27 cellular contexts compared by ENCODE assay signal in the genomic region with DNA sequence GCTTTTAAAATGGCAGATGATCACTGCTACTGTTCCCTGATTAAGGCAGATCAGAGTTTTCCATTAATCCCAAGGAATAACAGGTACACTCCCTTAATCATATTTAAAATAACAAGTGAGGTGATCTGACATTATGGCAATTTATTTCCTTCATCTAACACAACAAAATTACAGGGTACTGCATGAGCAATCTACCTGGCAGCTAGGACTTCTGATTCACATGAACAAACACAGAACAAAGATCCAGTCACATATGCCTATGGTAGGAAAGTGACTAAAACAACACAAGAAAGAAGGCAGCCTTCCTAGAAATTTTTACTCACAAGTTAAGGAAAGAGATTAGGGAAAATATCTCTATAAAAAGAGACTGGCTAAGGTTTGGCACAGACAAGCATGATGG. TPM values are rescaled to one million over a fixed set of nuclear protein-coding genes. Genes with fewer than 3 reads are reported as not detected.
DNase-seq lines count a peak whose midpoint lies in the region; ATAC-seq and TF ChIP-seq lines count a peak whose summit lies in the region.
"Had no signal": no experiment of that assay in that cellular context is flagged by ENCODE, and none has a peak within 500 bp of the region (broad histone marks: within the 10 kb centered on the region; RNA-seq: fewer than 3 reads in every experiment).

No MANE protein-coding gene starts in this region.

- peak overlapping the region; percentile 49 for H3K27ac ChIP-seq in PC-3 (ENCODE audit: low read length)
- H3K27ac ChIP-seq: BLaER1 treated with 17β-estradiol and CSF1 and Interleukin-3, amounts not matched to agents 10 nM and 100 nM; HL-60; lower lobe of right lung; upper lobe of left lung had no signal

- BruUV-seq in PC-3 (replicated peaks; lab: Mats Ljungman, UMichigan), result no TSS peak

- ATAC-seq in PC-3 (peak; percentile 100), GM18867 (IDR thresholded peaks at IDR 0.05; ENCODE audit: unreplicated experiment) (no peak), GM19452 (IDR thresholded peaks at IDR 0.05; ENCODE audit: unreplicated experiment) (no peak), HG03378 (IDR thresholded peaks at IDR 0.05; ENCODE audit: unreplicated experiment) (no peak)
- ATAC-seq: HepG2; lower lobe of right lung; natural killer cell treated with Interleukin-12 subunit alpha and Interleukin-12 subunit beta and Interleukin-15 and Interleukin-18, amount 100 ng/mL, for 72 hours; right cardiac atrium; stimulated activated effector memory CD8-positive, alpha-beta T cell treated with anti-CD3 and anti-CD28 coated beads, Interleukin-12 subunit alpha, Interleukin-12 subunit beta, amount 100 ng/mL, for 72 hours had no signal

- no peaks in the 10 kb centered on the region for H3F3A ChIP-seq in PC-3 (ENCODE audit: low read length, unreplicated experiment)

- H3K4me3 ChIP-seq in PC-3 (ENCODE audit: low read length) (no peak overlapping the region), epithelial cell of proximal tubule (ENCODE audit: low read depth, low read length) (no peak overlapping the region)
- H3K4me3 ChIP-seq: BLaER1 treated with 17β-estradiol and CSF1 and Interleukin-3, amounts not matched to agents 10 nM and 100 nM; lower lobe of right lung; upper lobe of left lung had no signal

- no peak overlapping the region for H2AFZ ChIP-seq in PC-3 (ENCODE audit: low read length)

- POLR2A ChIA-PET in PC-3 (lab: Charles Lee; ENCODE audit: unreplicated experiment), result no interaction called here

- intact Hi-C loops in PC-3 (cut with micrococcal nuclease), result no loop called here

- H3K36me3 ChIP-seq in PC-3 (ENCODE audit: low read depth, low read length), result no peaks in the 10 kb centered on the region
- H3K36me3 ChIP-seq: BLaER1 treated with 17β-estradiol and CSF1 and Interleukin-3, amounts not matched to agents 10 nM and 100 nM; lower lobe of right lung; upper lobe of left lung had no signal

- H3K79me2 ChIP-seq in PC-3 (ENCODE audit: low read length), result peaks cover 52% of the 10 kb centered on the region

- H3K27me3 ChIP-seq in PC-3 (ENCODE audit: low read length), result no peaks in the 10 kb centered on the region
- H3K27me3 ChIP-seq: BLaER1 treated with 17β-estradiol and CSF1 and Interleukin-3, amounts not matched to agents 10 nM and 100 nM; upper lobe of left lung had no signal

- H3K9ac ChIP-seq in PC-3 (ENCODE audit: low read length), result no peak overlapping the region
- H3K9ac ChIP-seq: BLaER1 treated with 17β-estradiol and CSF1 and Interleukin-3, amounts not matched to agents 10 nM and 100 nM had no signal

- TF ChIP-seq CTCF in PC-3 (conservative IDR thresholded peaks at IDR 0.05; ENCODE audit: low read depth, low read length) (no peak), epithelial cell of proximal tubule (conservative IDR thresholded peaks at IDR 0.05; ENCODE audit: low read depth, low read length) (no peak)

- H3K4me1 ChIP-seq in PC-3 (ENCODE audit: insufficient read depth, low read length), result peaks cover 20% of the 10 kb centered on the region
- H3K4me1 ChIP-seq: BLaER1 treated with 17β-estradiol and CSF1 and Interleukin-3, amounts not matched to agents 10 nM and 100 nM; lower lobe of right lung; upper lobe of left lung had no signal

- H3K4me2 ChIP-seq in PC-3 (ENCODE audit: low read length), result peak overlapping the region; percentile 12; the same call in 1 of the 2 replicates
- H3K4me2 ChIP-seq: BLaER1 treated with 17β-estradiol and CSF1 and Interleukin-3, amounts not matched to agents 10 nM and 100 nM had no signal

- peaks cover 7% of the 10 kb centered on the region; the same call in 1 of the 2 replicates for H4K20me1 ChIP-seq in PC-3 (ENCODE audit: low read length)
- H4K20me1 ChIP-seq: BLaER1 treated with 17β-estradiol and CSF1 and Interleukin-3, amounts not matched to agents 10 nM and 100 nM had no signal

- CTCF ChIA-PET in PC-3 (lab: Charles Lee), result no interaction called here

- DNase-seq in HT1080 (ENCODE audit: low read depth) (peak; percentile 21), PC-3 (peak; percentile 75), epithelial cell of proximal tubule (ENCODE audit: low read depth) (peak; percentile 56), renal cortical epithelial cell (ENCODE audit: low read depth) (peak; percentile 94)
- DNase-seq: activated gamma-delta T cell; activated naive CD8-positive, alpha-beta T cell treated with anti-CD3 and anti-CD28 coated beads, Interleukin-2, amount 10 ng/mL, durations not matched to agents 7 days and 5 days; dermis blood vessel endothelial cell; DMS79 treated with DMSO at 0.1 percent for 48 hours; GF-D8; glutamatergic neuron; islet precursor cell; lower lobe of right lung; NCI-H187; NCI-H2171 treated with DMSO at 0.1 percent for 48 hours; NCI-H526; right cardiac atrium; stimulated activated CD4-positive, alpha-beta T cell treated with anti-CD3 and anti-CD28 coated beads, Interleukin-4, amount 100 ng/mL, for 1 hour; T-helper 2 cell; upper lobe of left lung had no signal

- H3K9me3 ChIP-seq in PC-3 (ENCODE audit: low read length), result no peaks in the 10 kb centered on the region
- H3K9me3 ChIP-seq: BLaER1 treated with 17β-estradiol and CSF1 and Interleukin-3, amounts not matched to agents 10 nM and 100 nM; lower lobe of right lung; upper lobe of left lung had no signal

- H3K9me2 ChIP-seq in PC-3 (replicated peaks; ENCODE audit: low read length), result no peaks in the 10 kb centered on the region

RNA-seq across cellular contexts. Expression of gene MAP7, which starts 33.2 kb away (rescaled TPM):
- 1.7 and 2.1 TPM in 2 replicates for total RNA-seq in HT1080 (2014; rRNA removed; shearing (Covaris generic))
- polyA plus RNA-seq in HT1080 (2015; cell fraction: cytosol; rRNA removed), result 1.3 and 1.6 TPM in 2 replicates
- polyA plus RNA-seq in HT1080 (2015; cell fraction: nucleus; rRNA removed), result 2.0 and 2.2 TPM in 2 replicates
- total RNA-seq in PC-3 (2014; rRNA removed) (13.9 and 25.3 TPM in 2 replicates), epithelial cell of proximal tubule (12.9 and 16.1 TPM in 2 replicates), renal cortical epithelial cell (21.5 and 28.5 TPM in 2 replicates)
- polyA plus RNA-seq: HepG2 had no signal

Comparison
In these comparisons a context has a peak if more than half of its experiments do, and no peak if none do; other contexts are left out.
1. DNase-seq: peak in every context shown above with its lines; median percentile 94 in renal cortical epithelial cell; 75 in PC-3; 56 in epithelial cell of proximal tubule; 21 in HT1080.